Comparison of ENCODE assay signal across 29 cellular contexts in the genomic region with DNA sequence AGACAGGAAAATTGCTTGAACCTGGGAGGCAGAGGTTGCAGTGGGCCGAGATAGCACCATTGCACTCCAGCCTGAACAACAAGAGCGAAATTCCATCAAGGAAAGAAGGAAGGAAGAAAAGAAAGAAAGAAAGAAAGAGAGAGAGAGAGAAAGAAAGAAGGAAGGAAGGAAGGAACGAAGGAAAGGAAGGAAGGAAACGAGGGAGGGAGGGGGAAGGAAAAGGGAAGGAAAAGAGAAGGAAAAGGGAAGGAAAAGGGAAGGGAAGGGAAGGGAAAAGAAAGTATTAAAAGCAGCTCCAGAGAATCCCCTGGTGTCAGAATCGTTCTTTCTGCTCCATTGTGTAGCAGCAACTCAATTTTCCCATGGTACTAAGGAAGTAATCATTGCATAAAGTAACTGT. TPM values are rescaled to one million over a fixed set of nuclear protein-coding genes. Genes with fewer than 3 reads are reported as not detected.
"Had no signal": no experiment of that assay in that cellular context is flagged by ENCODE, and none has a peak within 500 bp of the region (broad histone marks: within the 10 kb centered on the region; RNA-seq: fewer than 3 reads in every experiment).

No MANE protein-coding gene starts in this region.

- H3K4me3 ChIP-seq: colonic mucosa, coronary artery, dorsolateral prefrontal cortex, esophagus muscularis mucosa, esophagus squamous epithelium, gastrocnemius medialis, gastroesophageal sphincter, heart left ventricle, heart right ventricle had no signal

- H3K9me3 Mint-ChIP-seq: dendritic cell treated with granulocyte-macrophage colony-stimulating factor and Interleukin-4, amounts not matched to agents 40 ng/mL and 50 ng/mL, for 4 days; effector memory CD8-positive, alpha-beta T cell had no signal

- H3K4me3 Mint-ChIP-seq: dendritic cell treated with granulocyte-macrophage colony-stimulating factor and Interleukin-4, amounts not matched to agents 40 ng/mL and 50 ng/mL, for 4 days; effector memory CD8-positive, alpha-beta T cell; endodermal cell had no signal

- ATAC-seq: effector memory CD8-positive, alpha-beta T cell; esophagus mucosa; foreskin keratinocyte; gastrocnemius medialis; gastroesophageal sphincter; heart left ventricle; heart right ventricle had no signal

- H3K27ac Mint-ChIP-seq: dendritic cell treated with granulocyte-macrophage colony-stimulating factor and Interleukin-4, amounts not matched to agents 40 ng/mL and 50 ng/mL, for 4 days; effector memory CD8-positive, alpha-beta T cell; endodermal cell had no signal

- FAIRE-seq: colon, endometrium, endothelial cell of umbilical vein, frontal cortex had no signal

- H3K4me1 ChIP-seq: colonic mucosa, esophagus muscularis mucosa, esophagus squamous epithelium, foreskin keratinocyte, gastrocnemius medialis, gastroesophageal sphincter, heart left ventricle, heart right ventricle had no signal

- H3K36me3 ChIP-seq: colonic mucosa, esophagus muscularis mucosa, esophagus squamous epithelium, gastrocnemius medialis, gastroesophageal sphincter, heart left ventricle, heart right ventricle had no signal

- H3K27ac ChIP-seq: colonic mucosa, coronary artery, dorsolateral prefrontal cortex, epithelial cell of prostate, esophagus muscularis mucosa, esophagus squamous epithelium, foreskin keratinocyte, gastrocnemius medialis, gastroesophageal sphincter, heart left ventricle, heart right ventricle had no signal

- H3K27me3 ChIP-seq: colonic mucosa, dorsolateral prefrontal cortex, esophagus muscularis mucosa, esophagus squamous epithelium, gastrocnemius medialis, gastroesophageal sphincter, heart left ventricle, heart right ventricle had no signal

- DNase-seq: colonic mucosa; cortex of kidney; dermis blood vessel endothelial cell; dorsolateral prefrontal cortex; effector CD4-positive, alpha-beta T cell; effector CD8-positive, alpha-beta T cell; effector memory CD4-positive, alpha-beta T cell; effector memory CD8-positive, alpha-beta T cell; endodermal cell; erythroblast; esophagus squamous epithelium; foreskin fibroblast; foreskin keratinocyte; foreskin melanocyte; gastrocnemius medialis; glutamatergic neuron; head of caudate nucleus; heart left ventricle; heart right ventricle had no signal

- H3K9me3 ChIP-seq: colonic mucosa, esophagus muscularis mucosa, esophagus squamous epithelium, gastrocnemius medialis, gastroesophageal sphincter, heart left ventricle, heart right ventricle had no signal

RNA-seq across cellular contexts. Expression of a gene that starts 19.2 kb away (rescaled TPM):
- total RNA-seq: foreskin keratinocyte had no signal
- polyA plus RNA-seq: foreskin keratinocyte had no signal
